Comparison of ENCODE assay signal across 2 cellular contexts in genomic region chr20:63215101-63216040, GRCh38.
A peak's percentile ranks its signal among the peaks of the same experiment; 100 is the strongest.
TF ChIP-seq lines count a peak whose summit lies in the region.

No MANE protein-coding gene starts in this region.

TF ChIP-seq in IMR-90, 13 proteins besides CTCF, POLR2A, EP300 and RAD21 (continued from another document):
- TF ChIP-seq USF2 (IDR thresholded peaks at IDR 0.05; ENCODE audit: low read depth, low read length), result no peak
- TF ChIP-seq BHLHE40 (IDR thresholded peaks at IDR 0.05; ENCODE audit: low read depth, low read length), result peak; percentile 38
- TF ChIP-seq MAZ (IDR thresholded peaks at IDR 0.05; ENCODE audit: borderline replicate concordance, low read depth, low read length), result peak; percentile 20; the same call in 1 of the 2 replicates
- no peak for TF ChIP-seq FOS (IDR thresholded peaks at IDR 0.05; ENCODE audit: low read depth, low read length)
- TF ChIP-seq SMC3 (IDR thresholded peaks at IDR 0.05; ENCODE audit: low read depth, low read length), result peak; percentile 38; the same call in 1 of the 2 replicates
TF ChIP-seq in IMR-90: peak in this region for 3.

TF ChIP-seq in neural cell, 6 proteins besides CTCF, POLR2A, EP300 and RAD21 (continued from another document):
- TF ChIP-seq EZH2 (IDR thresholded peaks at IDR 0.05; ENCODE audit: borderline replicate concordance, insufficient read depth, low read length, poor library complexity, severe bottlenecking), result no peak
- no peak for TF ChIP-seq TAF1 (IDR thresholded peaks at IDR 0.05; ENCODE audit: low read depth)
- TF ChIP-seq MXI1 (conservative IDR thresholded peaks at IDR 0.05; ENCODE audit: poor library complexity, severe bottlenecking), result no peak
- no peak for TF ChIP-seq REST (IDR thresholded peaks at IDR 0.05; ENCODE audit: borderline replicate concordance)
